Comparison of ENCODE assay signal across 1 cellular context in genomic region chr5:61280766-61281427, GRCh38.
TF ChIP-seq lines count a peak whose summit lies in the region.

No MANE protein-coding gene starts in this region.

TF ChIP-seq in GM12878, 131 proteins besides CTCF, POLR2A, EP300 and RAD21 (continued from another document):
- TF ChIP-seq ZBTB4 (CRISPR knock-in tag; IDR thresholded peaks at IDR 0.05) (no peak), TBL1XR1 (IDR thresholded peaks at IDR 0.05; ENCODE audit: low read depth, low read length) (no peak), RELB (IDR thresholded peaks at IDR 0.05; ENCODE audit: low read depth) (no peak), HCFC1 (IDR thresholded peaks at IDR 0.05; ENCODE audit: low read length) (no peak), SKIL (IDR thresholded peaks at IDR 0.05; ENCODE audit: low read depth, poor library complexity, severe bottlenecking) (no peak), STAT3 (IDR thresholded peaks at IDR 0.05; ENCODE audit: low read depth, low read length) (no peak), NBN (IDR thresholded peaks at IDR 0.05) (no peak), RB1 (IDR thresholded peaks at IDR 0.05; ENCODE audit: borderline replicate concordance) (no peak), ZNF384 (IDR thresholded peaks at IDR 0.05; ENCODE audit: borderline replicate concordance, low read depth, low read length) (no peak), CHD4 (IDR thresholded peaks at IDR 0.05) (no peak), TCF3 (IDR thresholded peaks at IDR 0.05; ENCODE audit: borderline replicate concordance, insufficient read depth, low read depth, low read length) (no peak)
TF ChIP-seq in GM12878: peak in this region for 0.
